ENCODE assay signal across 34 cellular contexts in genomic region chr14:97158102-97158501, GRCh38.
"Had no signal": no experiment of that assay in that cellular context is flagged by ENCODE, and none has a peak within 500 bp of the region (broad histone marks: within the 10 kb centered on the region; RNA-seq: fewer than 3 reads in every experiment).

No MANE protein-coding gene starts in this region.

- H3K9me3 ChIP-seq: MG63 had no signal

- H3K4me3 ChIP-seq: MG63 had no signal

- H3K36me3 ChIP-seq: MG63 had no signal

- DNase-seq: Karpas-422, Kasumi-1, MG63, MM.1S, MV-4-11, NCI-H1048, NCI-H1092, NCI-H1092 treated with DMSO at 0.1 percent for 48 hours, NCI-H1105, NCI-H1105 treated with DMSO at 0.1 percent for 48 hours, NCI-H1417, NCI-H1417 treated with DMSO at 0.1 percent for 48 hours, NCI-H1436, NCI-H1436 treated with DMSO at 0.1 percent for 48 hours, NCI-H146, NCI-H1694, NCI-H1694 treated with DMSO at 0.1 percent for 48 hours, NCI-H187, NCI-H187 treated with DMSO at 0.1 percent for 48 hours, NCI-H1930, NCI-H2029, NCI-H2029 treated with DMSO at 0.1 percent for 48 hours, NCI-H2081, NCI-H2081 treated with DMSO at 0.1 percent for 48 hours, NCI-H2107, NCI-H2171, NCI-H2171 treated with DMSO at 0.1 percent for 48 hours, NCI-H2227 treated with DMSO at 0.1 percent for 48 hours, NCI-H226, NCI-H345, NCI-H446, NCI-H446 treated with DMSO at 0.1 percent for 48 hours, NCI-H510A, NCI-H510A treated with DMSO at 0.1 percent for 48 hours had no signal

- H3K27me3 ChIP-seq: MG63 had no signal
